ENCODE assay signal across 1 cellular context in the genomic region with DNA sequence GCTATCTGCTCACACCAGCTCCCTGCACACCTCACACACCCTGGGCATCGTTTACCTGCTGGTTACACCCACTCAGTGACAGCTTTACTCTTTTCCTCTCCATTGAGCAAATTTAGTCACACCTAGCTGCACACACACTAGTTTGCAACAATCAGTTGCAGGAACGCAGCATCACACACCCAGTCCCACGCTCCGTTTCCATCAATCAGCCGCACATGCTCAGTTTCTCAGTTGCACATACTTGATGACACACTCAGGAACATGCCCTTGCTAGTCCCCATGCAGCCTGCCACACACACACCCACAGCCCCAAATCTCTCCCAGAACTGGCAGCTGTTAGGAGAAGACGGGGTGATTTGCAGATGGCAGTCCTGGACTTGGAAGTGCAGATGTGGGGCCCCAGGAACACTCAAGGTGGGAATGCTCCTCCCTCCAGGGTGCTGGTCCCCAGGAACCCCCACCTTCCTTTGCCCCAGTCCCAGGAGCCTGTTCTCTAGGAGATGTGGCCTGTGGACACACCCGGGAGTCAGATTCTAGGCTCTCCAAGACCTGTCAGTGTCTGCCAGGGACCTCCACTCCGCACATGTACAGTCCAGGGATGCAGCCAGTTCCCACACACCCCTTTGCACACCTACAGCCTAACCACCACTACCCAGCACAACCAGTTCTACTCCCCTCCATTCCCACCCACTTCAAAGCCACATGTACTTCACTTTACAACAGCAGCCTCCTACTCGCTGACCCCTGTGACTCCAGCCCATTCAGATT.
TF ChIP-seq lines count a peak whose summit lies in the region.

No MANE protein-coding gene starts in this region.

TF ChIP-seq in SK-N-SH, 30 proteins besides CTCF, POLR2A, EP300 and RAD21 (continued from another document):
- TF ChIP-seq SMC3 (IDR thresholded peaks at IDR 0.05; ENCODE audit: low read depth, low read length) = no peak
- TF ChIP-seq GATA2 (CRISPR knock-in tag; IDR thresholded peaks at IDR 0.05) = no peak
- TF ChIP-seq, protein P1, sequence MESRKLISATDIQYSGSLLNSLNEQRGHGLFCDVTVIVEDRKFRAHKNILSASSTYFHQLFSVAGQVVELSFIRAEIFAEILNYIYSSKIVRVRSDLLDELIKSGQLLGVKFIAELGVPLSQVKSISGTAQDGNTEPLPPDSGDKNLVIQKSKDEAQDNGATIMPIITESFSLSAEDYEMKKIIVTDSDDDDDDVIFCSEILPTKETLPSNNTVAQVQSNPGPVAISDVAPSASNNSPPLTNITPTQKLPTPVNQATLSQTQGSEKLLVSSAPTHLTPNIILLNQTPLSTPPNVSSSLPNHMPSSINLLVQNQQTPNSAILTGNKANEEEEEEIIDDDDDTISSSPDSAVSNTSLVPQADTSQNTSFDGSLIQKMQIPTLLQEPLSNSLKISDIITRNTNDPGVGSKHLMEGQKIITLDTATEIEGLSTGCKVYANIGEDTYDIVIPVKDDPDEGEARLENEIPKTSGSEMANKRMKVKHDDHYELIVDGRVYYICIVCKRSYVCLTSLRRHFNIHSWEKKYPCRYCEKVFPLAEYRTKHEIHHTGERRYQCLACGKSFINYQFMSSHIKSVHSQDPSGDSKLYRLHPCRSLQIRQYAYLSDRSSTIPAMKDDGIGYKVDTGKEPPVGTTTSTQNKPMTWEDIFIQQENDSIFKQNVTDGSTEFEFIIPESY (IDR thresholded peaks at IDR 0.05; ENCODE audit: borderline replicate concordance, low read depth) = no peak
- TF ChIP-seq TCF12 (IDR thresholded peaks at IDR 0.05) = no peak
- no peak for TF ChIP-seq RFX5 (IDR thresholded peaks at IDR 0.05; ENCODE audit: low read length)
- TF ChIP-seq, protein P2, sequence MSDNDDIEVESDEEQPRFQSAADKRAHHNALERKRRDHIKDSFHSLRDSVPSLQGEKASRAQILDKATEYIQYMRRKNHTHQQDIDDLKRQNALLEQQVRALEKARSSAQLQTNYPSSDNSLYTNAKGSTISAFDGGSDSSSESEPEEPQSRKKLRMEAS (IDR thresholded peaks at IDR 0.05; ENCODE audit: low read depth) = no peak
- no peak for TF ChIP-seq NRF1 (IDR thresholded peaks at IDR 0.05; ENCODE audit: low read depth, low read length)
- TF ChIP-seq FOXM1 (IDR thresholded peaks at IDR 0.05; ENCODE audit: low read depth) = no peak
- no peak for TF ChIP-seq TEAD4 (IDR thresholded peaks at IDR 0.05; ENCODE audit: borderline replicate concordance, insufficient read depth)
- no peak for TF ChIP-seq SIN3A (IDR thresholded peaks at IDR 0.05; ENCODE audit: borderline replicate concordance, low read depth, low read length)
- TF ChIP-seq, protein P3, sequence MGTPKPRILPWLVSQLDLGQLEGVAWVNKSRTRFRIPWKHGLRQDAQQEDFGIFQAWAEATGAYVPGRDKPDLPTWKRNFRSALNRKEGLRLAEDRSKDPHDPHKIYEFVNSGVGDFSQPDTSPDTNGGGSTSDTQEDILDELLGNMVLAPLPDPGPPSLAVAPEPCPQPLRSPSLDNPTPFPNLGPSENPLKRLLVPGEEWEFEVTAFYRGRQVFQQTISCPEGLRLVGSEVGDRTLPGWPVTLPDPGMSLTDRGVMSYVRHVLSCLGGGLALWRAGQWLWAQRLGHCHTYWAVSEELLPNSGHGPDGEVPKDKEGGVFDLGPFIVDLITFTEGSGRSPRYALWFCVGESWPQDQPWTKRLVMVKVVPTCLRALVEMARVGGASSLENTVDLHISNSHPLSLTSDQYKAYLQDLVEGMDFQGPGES (IDR thresholded peaks at IDR 0.05; ENCODE audit: low read depth, low read length) = no peak
- TF ChIP-seq JUND (IDR thresholded peaks at IDR 0.05) = no peak
- TF ChIP-seq, protein P4, sequence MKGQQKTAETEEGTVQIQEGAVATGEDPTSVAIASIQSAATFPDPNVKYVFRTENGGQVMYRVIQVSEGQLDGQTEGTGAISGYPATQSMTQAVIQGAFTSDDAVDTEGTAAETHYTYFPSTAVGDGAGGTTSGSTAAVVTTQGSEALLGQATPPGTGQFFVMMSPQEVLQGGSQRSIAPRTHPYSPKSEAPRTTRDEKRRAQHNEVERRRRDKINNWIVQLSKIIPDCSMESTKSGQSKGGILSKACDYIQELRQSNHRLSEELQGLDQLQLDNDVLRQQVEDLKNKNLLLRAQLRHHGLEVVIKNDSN (IDR thresholded peaks at IDR 0.05; ENCODE audit: borderline replicate concordance, low read depth) = no peak
- no peak for TF ChIP-seq MXI1 (IDR thresholded peaks at IDR 0.05; ENCODE audit: low read depth, low read length)
- no peak for TF ChIP-seq ELF1 (IDR thresholded peaks at IDR 0.05)
- no peak for TF ChIP-seq NFIC (IDR thresholded peaks at IDR 0.05; ENCODE audit: borderline replicate concordance)
